ENCODE assay signal across 14 cellular contexts in genomic region chr14:38731962-38732361, GRCh38.
"Had no signal": no experiment of that assay in that cellular context is flagged by ENCODE, and none has a peak within 500 bp of the region (broad histone marks: within the 10 kb centered on the region; RNA-seq: fewer than 3 reads in every experiment).

No MANE protein-coding gene starts in this region.

- ATAC-seq: left ventricle myocardium superior had no signal

- DNase-seq: activated CD4-positive, alpha-beta T cell treated with anti-CD3 and anti-CD28 coated beads, Interleukin-2, amount 10 ng/mL, durations not matched to agents 7 days and 5 days; activated CD8-positive, alpha-beta memory T cell treated with anti-CD3 and anti-CD28 coated beads, Interleukin-2, amount 50 U/mL, for 48 hours; activated effector memory CD4-positive, alpha-beta T cell treated with Interleukin-2 at 50 U/mL for 16 hours; activated naive CD4-positive, alpha-beta T cell treated with anti-CD3 and anti-CD28 coated beads, Interleukin-2, amount 50 U/mL, for 16 hours; activated T-cell treated with anti-CD3 and anti-CD28 coated beads, Interleukin-2, amount 50 U/mL, for 48 hours; aorta; colonic mucosa; endodermal cell; foreskin fibroblast; left ventricle myocardium superior; nephron progenitor cell; occipital lobe; stimulated activated CD8-positive, alpha-beta memory T cell treated with anti-CD3 and anti-CD28 coated beads, Interleukin-4, amount 100 ng/mL, for 48 hours; stimulated activated naive CD4-positive, alpha-beta T cell had no signal
